ENCODE assay signal across 11 cellular contexts in the genomic region with DNA sequence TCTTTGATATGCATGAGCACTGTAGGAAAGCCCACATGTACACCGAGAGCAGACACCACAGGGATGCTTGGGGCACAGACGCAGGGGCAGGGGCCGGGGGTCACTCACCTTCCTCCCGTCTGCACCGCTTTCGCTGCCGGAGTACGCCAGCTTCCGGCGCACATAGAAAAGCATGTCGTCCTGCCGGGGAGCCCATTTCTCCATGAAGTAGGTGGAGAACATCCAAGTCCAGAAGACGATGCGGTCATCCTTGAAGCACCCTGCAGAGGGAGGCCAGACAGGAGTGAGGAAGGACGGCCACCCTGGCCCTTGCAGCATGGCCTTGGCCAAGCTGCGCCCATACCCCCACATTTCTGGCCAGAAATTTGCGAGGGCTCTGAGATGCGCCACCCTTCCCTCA. TPM values are rescaled to one million over a fixed set of nuclear protein-coding genes. Genes with fewer than 3 reads are reported as not detected.
DNase-seq lines count a peak whose midpoint lies in the region; ATAC-seq and TF ChIP-seq lines count a peak whose summit lies in the region.
"Had no signal": no experiment of that assay in that cellular context is flagged by ENCODE, and none has a peak within 500 bp of the region (broad histone marks: within the 10 kb centered on the region; RNA-seq: fewer than 3 reads in every experiment).

No MANE protein-coding gene starts in this region.

- intact Hi-C loops in psoas muscle (cut with DNase I), result no loop called here

- H3K9ac ChIP-seq in SK-N-SH, result peak overlapping the region; percentile 40; the same call in 1 of the 2 replicates

- H3K9me3 ChIP-seq in SK-N-SH (no peaks in the 10 kb centered on the region), psoas muscle (no peaks in the 10 kb centered on the region)

- POLR2A ChIA-PET in SK-N-SH (lab: Yijun Ruan, JAX), result no interaction called here

- CTCF ChIA-PET in SK-N-SH (lab: Yijun Ruan, JAX), result interaction anchor here (1.1 to 1.7 kb wide), 3 partner anchors 52 to 116 kb away, joined by 3 to 5 read pairs (median 4); a partner anchor contains a TSS

- H3K27me3 ChIP-seq in SK-N-SH (ENCODE audit: insufficient read depth) (no peaks in the 10 kb centered on the region), psoas muscle (ENCODE audit: insufficient read depth in 3 of 3, low read length in 2 of 3) (no peaks in the 10 kb centered on the region)

- peak in 2 of 4 donors; percentile 7 to 29 for ATAC-seq in psoas muscle
- no peak for ATAC-seq in HG03378 (IDR thresholded peaks at IDR 0.05; ENCODE audit: unreplicated experiment)
- ATAC-seq in HG03457 (IDR thresholded peaks at IDR 0.05; ENCODE audit: unreplicated experiment), result no peak

- H3K4me2 ChIP-seq in SK-N-SH, result peak overlapping the region; percentile 72

- peaks cover 31 to 53% of the 10 kb centered on the region in 2 experiments for H3K4me1 ChIP-seq in SK-N-SH (ENCODE audit: control insufficient read depth in 1 of 2, insufficient read depth in 2 of 2, low read depth in 1 of 2, low read length in 1 of 2)
- no peaks in the 10 kb centered on the region for H3K4me1 ChIP-seq in psoas muscle

- TF ChIP-seq EP300 in SK-N-SH (IDR thresholded peaks at IDR 0.05; ENCODE audit: borderline replicate concordance in 1 of 2, low read depth in 1 of 2, low read length in 1 of 2), result no peak

- whole genome bisulfite sequencing in SK-N-SH (ENCODE audit: low lambda C conversion rate), result 82% methylated on average over 16 of the region's 18 CpGs
- 77 to 90% (median 87%) methylated on average over 18 of the region's 18 CpGs for WGBS in psoas muscle, 3 donors

- no peak for TF ChIP-seq RAD21 in SK-N-SH (IDR thresholded peaks at IDR 0.05; ENCODE audit: low read length)

- no peaks in the 10 kb centered on the region for H3K9me2 ChIP-seq in SK-N-SH

- peaks cover 43% of the 10 kb centered on the region for H3K79me2 ChIP-seq in SK-N-SH (ENCODE audit: insufficient read depth)

- H3K36me3 ChIP-seq in SK-N-SH (replicated peaks in 1 of 2; ENCODE audit: control insufficient read depth in 1 of 2, insufficient read depth in 2 of 2, low read length in 1 of 2), result peaks cover 0 to 4% of the 10 kb centered on the region in 2 experiments
- peaks cover 0 to 3% of the 10 kb centered on the region in 2 donors for H3K36me3 ChIP-seq in psoas muscle (ENCODE audit: insufficient read depth in 1 of 2, low read depth in 1 of 2)

- H2AFZ ChIP-seq in SK-N-SH (ENCODE audit: low read depth), result no peak overlapping the region

- peak; percentile 38 for DNase-seq in AG08396 (ENCODE audit: low spot score)
- no peak for DNase-seq in SK-N-SH
- peak; percentile 73 for DNase-seq in fibroblast of mammary gland (ENCODE audit: low read depth)
- no peak for DNase-seq in psoas muscle
- no peak for DNase-seq in GM20000 (ENCODE audit: low spot score)
- no peak for DNase-seq in hepatic stellate cell (ENCODE audit: low spot score)
- DNase-seq: activated CD4-positive, alpha-beta T cell treated with anti-CD3 and anti-CD28 coated beads for 48 hours; naive B cell; NCI-H1105 had no signal

- H3K27ac ChIP-seq in SK-N-SH (ENCODE audit: low read depth in 2 of 2, low read length in 1 of 2), result peak overlapping the region; percentile 78 to 84
- no peak overlapping the region for H3K27ac ChIP-seq in psoas muscle

- peaks cover 11% of the 10 kb centered on the region for H3F3A ChIP-seq in SK-N-SH (replicated peaks; ENCODE audit: insufficient read depth)

- peaks cover 14% of the 10 kb centered on the region for H4K20me1 ChIP-seq in SK-N-SH (ENCODE audit: insufficient read depth)

- no peak for TF ChIP-seq CTCF in SK-N-SH (IDR thresholded peaks at IDR 0.05)
- no peak for TF ChIP-seq CTCF in fibroblast of mammary gland (conservative IDR thresholded peaks at IDR 0.05; ENCODE audit: control insufficient read depth, insufficient read depth, low read depth, low read length)
- TF ChIP-seq CTCF in psoas muscle (IDR thresholded peaks at IDR 0.05), result no peak
- no peak for TF ChIP-seq CTCF in GM20000 (IDR thresholded peaks at IDR 0.05; ENCODE audit: extremely low read depth, missing control alignments)

- H3K4me3 ChIP-seq in SK-N-SH (ENCODE audit: low read depth in 2 of 2, low read length in 1 of 2), result peak overlapping the region; percentile 42 to 59
- H3K4me3 ChIP-seq in fibroblast of mammary gland (ENCODE audit: control insufficient read depth, low read depth, low read length), result peak overlapping the region; percentile 39
- H3K4me3 ChIP-seq in psoas muscle, result peak overlapping the region; percentile 57

TF ChIP-seq in SK-N-SH, 30 proteins besides CTCF, POLR2A, EP300 and RAD21:
- TF ChIP-seq TAF1 (IDR thresholded peaks at IDR 0.05; ENCODE audit: borderline replicate concordance, low read depth, low read length) (no peak), JUND (IDR thresholded peaks at IDR 0.05) (no peak), POLR2AphosphoS5 (IDR thresholded peaks at IDR 0.05; ENCODE audit: low read depth, low read length) (no peak)
- TF ChIP-seq, protein P1, sequence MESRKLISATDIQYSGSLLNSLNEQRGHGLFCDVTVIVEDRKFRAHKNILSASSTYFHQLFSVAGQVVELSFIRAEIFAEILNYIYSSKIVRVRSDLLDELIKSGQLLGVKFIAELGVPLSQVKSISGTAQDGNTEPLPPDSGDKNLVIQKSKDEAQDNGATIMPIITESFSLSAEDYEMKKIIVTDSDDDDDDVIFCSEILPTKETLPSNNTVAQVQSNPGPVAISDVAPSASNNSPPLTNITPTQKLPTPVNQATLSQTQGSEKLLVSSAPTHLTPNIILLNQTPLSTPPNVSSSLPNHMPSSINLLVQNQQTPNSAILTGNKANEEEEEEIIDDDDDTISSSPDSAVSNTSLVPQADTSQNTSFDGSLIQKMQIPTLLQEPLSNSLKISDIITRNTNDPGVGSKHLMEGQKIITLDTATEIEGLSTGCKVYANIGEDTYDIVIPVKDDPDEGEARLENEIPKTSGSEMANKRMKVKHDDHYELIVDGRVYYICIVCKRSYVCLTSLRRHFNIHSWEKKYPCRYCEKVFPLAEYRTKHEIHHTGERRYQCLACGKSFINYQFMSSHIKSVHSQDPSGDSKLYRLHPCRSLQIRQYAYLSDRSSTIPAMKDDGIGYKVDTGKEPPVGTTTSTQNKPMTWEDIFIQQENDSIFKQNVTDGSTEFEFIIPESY (IDR thresholded peaks at IDR 0.05; ENCODE audit: borderline replicate concordance, low read depth), result no peak
TF ChIP-seq in SK-N-SH: peak in this region for 0.

RNA-seq across cellular contexts. Expression of a gene that starts 28.8 kb away (rescaled TPM):
- polyA plus RNA-seq in SK-N-SH (2012; rRNA removed) (55.9 and 80.8 TPM in 2 replicates), psoas muscle (10 to 100 TPM; 13.2 to 24.9 (median 15.3) TPM)
- 31.0 and 38.2 TPM in 2 replicates for polyA plus RNA-seq in SK-N-SH (2012; cell fraction: cytosol; rRNA removed)
- 228 and 274 TPM in 2 replicates for polyA plus RNA-seq in SK-N-SH (2012; cell fraction: nucleus; rRNA removed)
- total RNA-seq in psoas muscle, result 10 to 100 TPM; 21.3 to 51.1 (median 28.0) TPM

RNA-seq across cellular contexts. Expression of a gene that starts 48.1 kb away (rescaled TPM):
- polyA plus RNA-seq in SK-N-SH (2012; rRNA removed) (4.7 and 7.3 TPM in 2 replicates), psoas muscle (10 to 100 TPM in 2 of 3 donors, 1 to 10 TPM in 1; 6.1 to 21.1 (median 11.8) TPM)
- polyA plus RNA-seq in SK-N-SH (2012; cell fraction: cytosol; rRNA removed), result 6.2 and 7.0 TPM in 2 replicates
- polyA plus RNA-seq in SK-N-SH (2012; cell fraction: nucleus; rRNA removed), result 7.9 and 8.9 TPM in 2 replicates
- 10 to 100 TPM; 17.1 to 26.6 (median 21.6) TPM for total RNA-seq in psoas muscle

Comparison
In these comparisons a context has a peak if more than half of its experiments do, and no peak if none do; other contexts are left out.
1. DNase-seq: peak in AG08396 (single experiment) and fibroblast of mammary gland (single experiment); none in SK-N-SH (single experiment), psoas muscle (0 of 2), GM20000 (single experiment) and hepatic stellate cell (single experiment).
2. Peak in every context shown above with its lines, with median percentiles within 50 percentile points of each other: H3K4me3 ChIP-seq.